ENCODE assay signal across 20 cellular contexts in the genomic region with DNA sequence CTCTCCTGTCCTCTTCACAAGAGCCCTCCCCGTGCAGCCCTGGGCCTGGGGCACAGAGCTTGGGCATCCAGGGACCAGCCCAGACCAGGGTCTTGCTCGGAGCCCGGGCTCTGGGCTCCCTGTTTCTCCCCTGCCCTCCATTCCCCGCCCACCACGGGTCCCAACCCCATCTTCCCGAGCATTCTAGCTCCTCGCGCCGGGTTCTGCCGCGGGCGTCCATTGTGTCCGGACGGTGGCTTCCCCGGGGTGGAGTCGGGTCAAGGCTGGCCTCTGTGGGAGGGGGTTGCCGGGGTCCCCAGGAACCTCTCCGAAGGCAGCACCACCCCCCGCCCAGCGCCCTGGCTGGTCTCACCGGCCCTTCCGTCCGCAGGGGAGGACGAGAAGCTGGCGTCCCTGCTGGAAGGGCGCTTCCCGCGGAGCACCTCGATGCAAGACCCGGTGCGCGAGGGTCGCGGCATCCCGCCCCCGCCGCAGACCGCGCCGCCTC. TPM values are rescaled to one million over a fixed set of nuclear protein-coding genes. Genes with fewer than 3 reads are reported as not detected.
"Had no signal": no experiment of that assay in that cellular context is flagged by ENCODE, and none has a peak within 500 bp of the region (broad histone marks: within the 10 kb centered on the region; RNA-seq: fewer than 3 reads in every experiment).

No MANE protein-coding gene starts in this region.

- H3K9me3 ChIP-seq: body of pancreas, gastrocnemius medialis, left lung, tibial artery, vagina had no signal

- H3K79me2 ChIP-seq: parathyroid adenoma had no signal

- H3K36me3 ChIP-seq: gastrocnemius medialis, tibial artery, vagina had no signal

- H3K27me3 ChIP-seq: body of pancreas, dorsolateral prefrontal cortex, vagina had no signal

- H3K4me1 ChIP-seq: left lung, parathyroid adenoma, vagina had no signal

- DNase-seq: activated CD4-positive, alpha-beta T cell treated with anti-CD3 and anti-CD28 coated beads, Interleukin-2, amount 50 U/mL, for 4 hours; activated CD4-positive, CD25-positive, alpha-beta regulatory T cell treated with anti-CD3 and anti-CD28 coated beads, Interleukin-2, amount 50 U/mL, for 72 hours; activated effector memory CD4-positive, alpha-beta T cell treated with Interleukin-2 at 50 U/mL for 16 hours; activated T-cell treated with anti-CD3 and anti-CD28 coated beads, Interleukin-2, amount 50 U/mL, for 24 hours; amniotic stem cell; body of pancreas; dorsolateral prefrontal cortex; gastrocnemius medialis; mesenchymal stem cell; stimulated activated CD4-positive, alpha-beta T cell treated with anti-CD3 and anti-CD28 coated beads, Interleukin-15, amount 100 ng/mL, for 24 hours; stimulated activated CD4-positive, alpha-beta T cell treated with anti-CD3 and anti-CD28 coated beads, Interleukin-4, amount 100 ng/mL, for 24 hours; tibial artery had no signal

- H3K4me3 ChIP-seq: body of pancreas, gastrocnemius medialis, left lung, tibial artery had no signal

- H2AFZ ChIP-seq: parathyroid adenoma had no signal

- H3K27ac ChIP-seq: body of pancreas, gastrocnemius medialis, left lung, parathyroid adenoma, tibial artery, vagina had no signal

- H3K9ac ChIP-seq: parathyroid adenoma had no signal

RNA-seq across cellular contexts. Expression of a gene that starts 18.1 kb away (rescaled TPM):
- total RNA-seq: activated naive CD4-positive, alpha-beta T cell treated with anti-CD3 and anti-CD28 coated beads, Interleukin-2, amount 50 U/mL, for 72 hours; body of pancreas; cerebellum; fibroblast of lung; gastrocnemius medialis; renal cortical epithelial cell; vagina had no signal
- polyA plus RNA-seq: fibroblast of lung, neural cell had no signal
